In genomic region chr9:800561-800960, GRCh38 we compare ENCODE assay signal across 1 cellular context.
TF ChIP-seq lines count a peak whose summit lies in the region.

No MANE protein-coding gene starts in this region.

TF ChIP-seq in H1, 55 proteins besides CTCF, POLR2A, EP300 and RAD21:
- TF ChIP-seq NRF1 (IDR thresholded peaks at IDR 0.05; ENCODE audit: low read depth, low read length) = no peak
- no peak for TF ChIP-seq JUN (IDR thresholded peaks at IDR 0.05; ENCODE audit: low read depth, low read length)
